In genomic region chr7:151247611-151248176, GRCh38 we compare ENCODE assay signal across 8 cellular contexts. TPM values are rescaled to one million over a fixed set of nuclear protein-coding genes. Genes with fewer than 3 reads are reported as not detected.
DNase-seq lines count a peak whose midpoint lies in the region; ATAC-seq and TF ChIP-seq lines count a peak whose summit lies in the region.

No MANE protein-coding gene starts in this region.

- DNase-seq in T-helper 2 cell treated with Interferon-gamma antibody and Interleukin-4, amounts not matched to agents 5 μg/mL and 100 μg/mL, for 36 hours (ENCODE audit: low spot score): no peak
- DNase-seq in T-helper 2 cell (no peak), astrocyte of the cerebellum (ENCODE audit: low read depth) (no peak), left lung (no peak), thyroid gland (peak; percentile 55 to 60), NCI-H446 treated with DMSO at 0.1 percent for 48 hours (lab: John Stamatoyannopoulos, UW) (no peak), dermis blood vessel endothelial cell (no peak), NCI-H146 treated with DMSO at 0.1 percent for 48 hours (lab: John Stamatoyannopoulos, UW; ENCODE audit: unreplicated experiment) (no peak)

- H3K27ac ChIP-seq in left lung (peak overlapping the region; percentile 80 to 89), thyroid gland (peak overlapping the region; percentile 29 to 91 (median 88))

- in situ Hi-C loops in astrocyte of the cerebellum (cut with HindIII; ENCODE audit: low sequenced_read_pairs): no loop called here

- H3K9me3 ChIP-seq in left lung (no peaks in the 10 kb centered on the region), thyroid gland (no peaks in the 10 kb centered on the region)

- no peak for TF ChIP-seq CTCF in astrocyte of the cerebellum (IDR thresholded peaks at IDR 0.05; ENCODE audit: low read depth, low read length, missing control alignments)
- no peak for TF ChIP-seq CTCF in left lung (IDR thresholded peaks at IDR 0.05)
- TF ChIP-seq CTCF in thyroid gland (IDR thresholded peaks at IDR 0.05): no peak

- no peak overlapping the region for H3K27ac Mint-ChIP-seq in T-helper 2 cell treated with Interferon-gamma antibody and Interleukin-4, amounts not matched to agents 5 μg/mL and 100 μg/mL, for 36 hours

- no peak for TF ChIP-seq POLR2A in thyroid gland (IDR thresholded peaks at IDR 0.05)

- H3K9me3 Mint-ChIP-seq in T-helper 2 cell treated with Interferon-gamma antibody and Interleukin-4, amounts not matched to agents 5 μg/mL and 100 μg/mL, for 36 hours: no peaks in the 10 kb centered on the region

- H3K36me3 ChIP-seq in left lung (no peaks in the 10 kb centered on the region), thyroid gland (no peaks in the 10 kb centered on the region)

- peaks cover 15 to 87% of the 10 kb centered on the region in 2 donors for H3K27me3 ChIP-seq in left lung
- H3K27me3 ChIP-seq in thyroid gland: no peaks in the 10 kb centered on the region

- ATAC-seq in left lung: peak; percentile 10

- peaks cover 2% of the 10 kb centered on the region for H3K36me3 Mint-ChIP-seq in T-helper 2 cell treated with Interferon-gamma antibody and Interleukin-4, amounts not matched to agents 5 μg/mL and 100 μg/mL, for 36 hours (ENCODE audit: low read depth)

- intact Hi-C loops in left lung (cut with DNase I): loop anchor here in 1 of 2 donors (10.0 kb wide), 1 partner anchor 57 kb away; no protein-coding TSS in a partner anchor
- intact Hi-C loops in thyroid gland (cut with DNase I): no loop called here

- H3K4me1 ChIP-seq in left lung: peaks cover 24 to 97% of the 10 kb centered on the region in 2 donors
- peaks cover 47 to 80% of the 10 kb centered on the region in 2 donors for H3K4me1 ChIP-seq in thyroid gland

- peak overlapping the region; percentile 61 for H3K4me3 Mint-ChIP-seq in T-helper 2 cell treated with Interferon-gamma antibody and Interleukin-4, amounts not matched to agents 5 μg/mL and 100 μg/mL, for 36 hours

- WGBS in thyroid gland, 2 donors: 20 to 24% methylated on average over 10 to 13 of the region's 15 CpGs

- H3K4me1 Mint-ChIP-seq in T-helper 2 cell treated with Interferon-gamma antibody and Interleukin-4, amounts not matched to agents 5 μg/mL and 100 μg/mL, for 36 hours (ENCODE audit: low read depth): peaks cover 36% of the 10 kb centered on the region

- peak overlapping the region; percentile 84 for H3K4me3 ChIP-seq in astrocyte of the cerebellum (ENCODE audit: low read depth, low read length)
- peak overlapping the region; percentile 49 to 64 for H3K4me3 ChIP-seq in left lung
- H3K4me3 ChIP-seq in thyroid gland (replicated peaks in 1 of 3): peak overlapping the region; percentile 59 to 74 (median 60)

- H3K27me3 Mint-ChIP-seq in T-helper 2 cell treated with Interferon-gamma antibody and Interleukin-4, amounts not matched to agents 5 μg/mL and 100 μg/mL, for 36 hours (ENCODE audit: low read depth): peaks cover 63% of the 10 kb centered on the region

RNA-seq across cellular contexts. Expression of gene SMARCD3, which starts 0.8 kb away (rescaled TPM):
- total RNA-seq in left lung (10 to 100 TPM; 45.5 to 49.4 TPM), thyroid gland (10 to 100 TPM; 42.2 to 56.7 (median 47.2) TPM), dermis blood vessel endothelial cell (0.85 and 2.0 TPM in 2 replicates)

RNA-seq across cellular contexts. Expression of gene CHPF2, which starts 15.4 kb away (rescaled TPM):
- 10 to 100 TPM; 44.0 to 53.8 TPM for total RNA-seq in left lung
- total RNA-seq in thyroid gland: 10 to 100 TPM; 33.9 to 82.4 (median 58.7) TPM
- total RNA-seq in dermis blood vessel endothelial cell: 49.9 and 66.1 TPM in 2 replicates

RNA-seq across cellular contexts. Expression of gene ABCF2, which starts 20.7 kb away (rescaled TPM):
- total RNA-seq in left lung (10 to 100 TPM; 27.1 to 40.6 TPM), thyroid gland (10 to 100 TPM; 23.8 to 39.4 (median 34.1) TPM), dermis blood vessel endothelial cell (74.6 and 76.2 TPM in 2 replicates)

RNA-seq across cellular contexts. Expression of gene H2BK1, which starts 37.4 kb away (rescaled TPM):
- total RNA-seq in left lung (not detected), thyroid gland (not detected), dermis blood vessel endothelial cell (not detected in 2 replicates)

Comparison
In these comparisons a context has a peak if more than half of its experiments do, and no peak if none do; other contexts are left out.
1. DNase-seq: peak in thyroid gland (2 of 2); none in T-helper 2 cell treated with Interferon-gamma antibody and Interleukin-4, amounts not matched to agents 5 μg/mL and 100 μg/mL, for 36 hours (single experiment), T-helper 2 cell (0 of 5), astrocyte of the cerebellum (single experiment), left lung (0 of 2), NCI-H446 treated with DMSO at 0.1 percent for 48 hours (single experiment), dermis blood vessel endothelial cell (single experiment) and NCI-H146 treated with DMSO at 0.1 percent for 48 hours (single experiment).
2. RNA of gene SMARCD3, which starts 0.8 kb away (total RNA-seq): 45.5 to 49.4 TPM in left lung and 42.2 to 56.7 TPM in thyroid gland; 0.85 to 2.0 TPM in dermis blood vessel endothelial cell; every median in the first group is over 10 times any median in the second.
3. Peak in every context shown above with its lines, with median percentiles within 50 percentile points of each other: H3K4me3 ChIP-seq.